9 cellular contexts compared by ENCODE assay signal in the genomic region with DNA sequence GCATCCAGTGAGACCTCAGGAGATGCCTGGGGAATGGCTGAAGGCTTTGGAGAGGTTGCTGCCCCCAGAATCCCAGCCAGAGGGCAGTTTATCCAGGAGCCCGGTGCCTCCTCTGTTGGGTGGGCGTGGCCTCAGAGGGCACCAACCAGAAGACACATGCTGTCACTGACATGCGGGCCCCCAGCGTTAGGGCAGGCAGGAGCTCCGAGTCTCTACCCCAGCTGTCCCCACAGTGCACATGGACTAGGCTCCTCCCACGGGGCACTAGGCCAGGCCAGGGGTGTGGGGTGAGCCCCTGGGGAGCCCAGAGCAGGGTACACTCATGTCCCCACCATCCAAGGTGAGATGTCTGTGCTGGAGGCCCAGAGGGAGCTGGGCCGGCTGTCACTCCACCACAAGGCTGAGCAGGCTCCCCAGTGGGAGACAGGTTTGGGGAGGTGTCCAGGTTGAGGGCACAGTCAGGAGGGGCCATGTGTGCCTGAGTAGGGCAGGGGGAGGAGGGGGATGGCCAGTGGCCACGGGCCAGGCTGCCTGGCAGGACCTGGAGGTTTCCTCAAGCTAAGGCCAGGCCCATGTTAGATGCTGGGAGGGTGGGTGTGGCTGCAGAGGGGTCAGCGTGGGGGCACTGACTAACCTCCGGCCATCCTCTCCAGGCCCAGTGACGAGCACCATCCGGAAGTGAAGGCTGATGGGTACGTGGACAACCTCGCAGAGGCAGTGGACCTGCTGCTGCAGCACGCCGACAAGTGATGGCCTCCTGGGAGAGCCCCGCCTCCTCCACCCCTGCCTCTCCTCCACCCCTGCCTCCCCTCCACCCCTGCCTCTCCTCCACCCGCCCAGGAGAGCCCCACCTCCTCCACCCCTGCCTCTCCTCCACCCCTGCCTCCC.
A peak's percentile ranks its signal among the peaks of the same experiment; 100 is the strongest.
DNase-seq lines count a peak whose midpoint lies in the region; ATAC-seq and TF ChIP-seq lines count a peak whose summit lies in the region.
"Had no signal": no experiment of that assay in that cellular context is flagged by ENCODE, and none has a peak within 500 bp of the region (broad histone marks: within the 10 kb centered on the region; RNA-seq: fewer than 3 reads in every experiment).

No MANE protein-coding gene starts in this region.

- H3K4me1 ChIP-seq in DND-41 (ENCODE audit: insufficient read depth, low read length) (peaks cover 42% of the 10 kb centered on the region), neutrophil (ENCODE audit: control insufficient read depth in 1 of 2, insufficient read depth in 1 of 2, low read depth in 1 of 2, low read length in 1 of 2) (peaks cover 12 to 14% of the 10 kb centered on the region in 2 experiments)

- H3K4me3 ChIP-seq in DND-41 (ENCODE audit: low read depth in 1 of 2, low read length in 2 of 2) (peak overlapping the region in 1 of 2 experiments; percentile 24; a peak in 2 of 4 replicates), neutrophil (ENCODE audit: low read depth in 1 of 2, low read length in 1 of 2) (no peak overlapping the region), coronary artery (no peak overlapping the region)

- H3K27me3 ChIP-seq in DND-41 (ENCODE audit: insufficient read depth, low read length, poor library complexity) (no peaks in the 10 kb centered on the region), neutrophil (no peaks in the 10 kb centered on the region)

- intact Hi-C loops in dendritic cell treated with granulocyte-macrophage colony-stimulating factor and Interleukin-4, amounts not matched to agents 40 ng/mL and 50 ng/mL, for 4 days (cut with micrococcal nuclease): no loop called here

- H4K20me1 ChIP-seq in DND-41 (ENCODE audit: insufficient read depth, low read length): peaks cover 8% of the 10 kb centered on the region; the same call in 1 of the 2 replicates

- H3K27ac Mint-ChIP-seq in dendritic cell treated with granulocyte-macrophage colony-stimulating factor and Interleukin-4, amounts not matched to agents 40 ng/mL and 50 ng/mL, for 4 days: peak overlapping the region; percentile 72
- H3K27ac Mint-ChIP-seq: activated naive CD4-positive, alpha-beta T cell treated with anti-CD3 and anti-CD28 coated beads, Interleukin-2, amount 50 U/mL, for 72 hours had no signal

- H3K4me3 Mint-ChIP-seq in dendritic cell treated with granulocyte-macrophage colony-stimulating factor and Interleukin-4, amounts not matched to agents 40 ng/mL and 50 ng/mL, for 4 days: no peak overlapping the region

- peak; percentile 88 for DNase-seq in DND-41
- peak; percentile 1 for DNase-seq in NCI-H69 (lab: John Stamatoyannopoulos, UW)
- no peak for DNase-seq in coronary artery (ENCODE audit: low spot score)

- peak; percentile 69 for ATAC-seq in DND-41 (ENCODE audit: insufficient read depth, low read depth)
- no peak for ATAC-seq in HG03520 (IDR thresholded peaks at IDR 0.05; ENCODE audit: unreplicated experiment)
- no peak for ATAC-seq in HG02938 (IDR thresholded peaks at IDR 0.05; ENCODE audit: unreplicated experiment)
- ATAC-seq in GM19452 (IDR thresholded peaks at IDR 0.05; ENCODE audit: unreplicated experiment): no peak

- peaks cover 25% of the 10 kb centered on the region for H3K79me2 ChIP-seq in DND-41 (ENCODE audit: insufficient read depth, low read length)

- H3K27ac ChIP-seq in DND-41 (ENCODE audit: low read length): peak overlapping the region; percentile 93
- peak overlapping the region; percentile 52 for H3K27ac ChIP-seq in neutrophil
- peak overlapping the region in 1 of 2 donors; percentile 37 for H3K27ac ChIP-seq in coronary artery

- TF ChIP-seq CTCF in DND-41 (IDR thresholded peaks at IDR 0.05; ENCODE audit: borderline replicate concordance, extremely low read depth, low read length, poor library complexity, severe bottlenecking) (peak; percentile 27), neutrophil (IDR thresholded peaks at IDR 0.05) (no peak), coronary artery (IDR thresholded peaks at IDR 0.05) (no peak)

- H3K36me3 ChIP-seq in DND-41 (ENCODE audit: insufficient read depth, low read length) (peaks cover 45% of the 10 kb centered on the region), neutrophil (peaks cover 24% of the 10 kb centered on the region)

- peaks cover 2% of the 10 kb centered on the region for H3K27me3 Mint-ChIP-seq in dendritic cell treated with granulocyte-macrophage colony-stimulating factor and Interleukin-4, amounts not matched to agents 40 ng/mL and 50 ng/mL, for 4 days

- peaks cover 36% of the 10 kb centered on the region for H3K4me1 Mint-ChIP-seq in dendritic cell treated with granulocyte-macrophage colony-stimulating factor and Interleukin-4, amounts not matched to agents 40 ng/mL and 50 ng/mL, for 4 days (ENCODE audit: low read depth)

- H3K9ac ChIP-seq in DND-41 (ENCODE audit: low read depth, low read length): peak overlapping the region; percentile 46

- H3K9me3 Mint-ChIP-seq in dendritic cell treated with granulocyte-macrophage colony-stimulating factor and Interleukin-4, amounts not matched to agents 40 ng/mL and 50 ng/mL, for 4 days: no peaks in the 10 kb centered on the region
- H3K9me3 Mint-ChIP-seq: activated naive CD4-positive, alpha-beta T cell treated with anti-CD3 and anti-CD28 coated beads, Interleukin-2, amount 50 U/mL, for 72 hours had no signal

- H2AFZ ChIP-seq in DND-41 (ENCODE audit: low read depth, low read length): peak overlapping the region; percentile 31; the same call in 1 of the 2 replicates

- H3K9me3 ChIP-seq in DND-41 (ENCODE audit: insufficient read depth, low read length, severe bottlenecking) (no peaks in the 10 kb centered on the region), neutrophil (no peaks in the 10 kb centered on the region)

- H3K36me3 Mint-ChIP-seq in dendritic cell treated with granulocyte-macrophage colony-stimulating factor and Interleukin-4, amounts not matched to agents 40 ng/mL and 50 ng/mL, for 4 days (ENCODE audit: low read depth): peaks cover 33% of the 10 kb centered on the region
- H3K36me3 Mint-ChIP-seq: activated naive CD4-positive, alpha-beta T cell treated with anti-CD3 and anti-CD28 coated beads, Interleukin-2, amount 50 U/mL, for 72 hours had no signal

- peak overlapping the region; percentile 44 for H3K4me2 ChIP-seq in DND-41 (ENCODE audit: insufficient read depth, low read length)
